Comparison of ENCODE assay signal across 18 cellular contexts in the genomic region with DNA sequence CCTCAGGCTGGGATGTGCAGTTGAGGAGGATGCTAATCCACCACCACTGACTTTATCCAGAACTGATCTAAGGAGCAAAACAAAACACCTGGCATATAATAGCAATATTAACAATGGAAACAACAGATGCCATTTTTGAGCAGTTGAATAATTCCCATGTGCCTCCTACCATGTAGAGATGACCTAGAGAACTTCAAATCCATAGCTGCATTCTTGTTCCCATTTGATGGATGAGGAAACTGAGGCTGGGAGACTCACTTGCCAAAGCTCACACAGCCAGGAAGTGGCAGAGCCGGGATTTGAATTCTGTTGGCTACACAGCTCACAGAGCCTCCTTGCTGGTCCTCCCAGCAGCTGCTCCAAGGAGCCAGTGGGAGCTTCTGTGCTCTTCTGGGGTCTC. TPM values are rescaled to one million over a fixed set of nuclear protein-coding genes. Genes with fewer than 3 reads are reported as not detected.
A peak's percentile ranks its signal among the peaks of the same experiment; 100 is the strongest.
DNase-seq lines count a peak whose midpoint lies in the region; ATAC-seq and TF ChIP-seq lines count a peak whose summit lies in the region.
"Had no signal": no experiment of that assay in that cellular context is flagged by ENCODE, and none has a peak within 500 bp of the region (broad histone marks: within the 10 kb centered on the region; RNA-seq: fewer than 3 reads in every experiment).

No MANE protein-coding gene starts in this region.

- no peak overlapping the region for H3K4me3 Mint-ChIP-seq in progenitor cell of endocrine pancreas (ENCODE audit: low read depth)

- H3K27ac Mint-ChIP-seq in progenitor cell of endocrine pancreas: peak overlapping the region; percentile 68
- H3K27ac Mint-ChIP-seq: CD8-positive, alpha-beta T cell had no signal

- peaks cover 7% of the 10 kb centered on the region for H3K9me3 Mint-ChIP-seq in progenitor cell of endocrine pancreas (ENCODE audit: low read depth)
- H3K9me3 Mint-ChIP-seq: CD8-positive, alpha-beta T cell had no signal

- H3K36me3 Mint-ChIP-seq in progenitor cell of endocrine pancreas (ENCODE audit: insufficient read depth): peaks cover 9% of the 10 kb centered on the region
- H3K36me3 Mint-ChIP-seq: CD8-positive, alpha-beta T cell had no signal

- DNase-seq in right lobe of liver (no peak), progenitor cell of endocrine pancreas (ENCODE audit: low spot score, unreplicated experiment) (no peak), hepatic stellate cell (ENCODE audit: low spot score) (no peak), C1 segment of cervical spinal cord (lab: John Stamatoyannopoulos, UW) (no peak), left colon (no peak)
- no peak for DNase-seq in activated effector memory CD4-positive, alpha-beta T cell treated with anti-CD3 and anti-CD28 coated beads, Interleukin-2, amount 50 U/mL, for 16 hours
- DNase-seq: AML-193; Calu3; CD8-positive, alpha-beta T cell; DMS79 treated with DMSO at 0.1 percent for 48 hours; GF-D8; GM23248; HCEC 1CT; IMR-90; KBM-7 had no signal

- H3K4me3 ChIP-seq in right lobe of liver: peak overlapping the region in 2 of 3 donors; percentile 56 to 65
- H3K4me3 ChIP-seq: GM23248 had no signal

- H3K27ac ChIP-seq in VCaP: peak overlapping the region; percentile 93
- H3K27ac ChIP-seq in right lobe of liver: peak overlapping the region in 2 of 3 donors; percentile 23 to 62
- H3K27ac ChIP-seq: GM23248, HL-60 had no signal

- no peaks in the 10 kb centered on the region for H3K9me3 ChIP-seq in right lobe of liver

- TF ChIP-seq POLR2A in right lobe of liver (IDR thresholded peaks at IDR 0.05): no peak

- no peaks in the 10 kb centered on the region for H3K36me3 ChIP-seq in right lobe of liver

- intact Hi-C loops in right lobe of liver (cut with DNase I): no loop called here
- intact Hi-C loops in left colon (cut with DNase I, micrococcal nuclease): no loop called here

- no peak for ATAC-seq in right lobe of liver
- ATAC-seq in left colon: no peak
- ATAC-seq: CD8-positive, alpha-beta T cell had no signal

- peaks cover 64% of the 10 kb centered on the region for H3K4me1 Mint-ChIP-seq in progenitor cell of endocrine pancreas (ENCODE audit: low read depth)

- TF ChIP-seq CTCF in VCaP (conservative IDR thresholded peaks at IDR 0.05) (no peak), right lobe of liver (IDR thresholded peaks at IDR 0.05) (no peak), progenitor cell of endocrine pancreas (IDR thresholded peaks at IDR 0.05; ENCODE audit: unreplicated experiment) (no peak)

- H3K27me3 Mint-ChIP-seq in progenitor cell of endocrine pancreas: no peaks in the 10 kb centered on the region

- H3K27me3 ChIP-seq in right lobe of liver: no peaks in the 10 kb centered on the region

- WGBS in right lobe of liver (ENCODE audit: insufficient coverage, low coverage, low lambda C conversion rate, missing lambda C conversion rate): no CpG with 5 or more reads among the region's 1 CpG

- peaks cover 0 to 45% (median 9%) of the 10 kb centered on the region in 4 donors for H3K4me1 ChIP-seq in right lobe of liver

RNA-seq across cellular contexts. Expression of a gene that starts 42.2 kb away (rescaled TPM):
- total RNA-seq in right lobe of liver (10 to 100 TPM in 5 of 6 experiments, 1 to 10 TPM in 1; 7.2 to 50.5 (median 16.7) TPM), progenitor cell of endocrine pancreas (49.6 and 58.1 TPM in 2 replicates), left colon (under 1 TPM in 1 of 2 donors, not detected in 1; 0.14 TPM)
- total RNA-seq: Calu3, GM23248, HT1080, IMR-90 had no signal

Comparison
In these comparisons a context has a peak if more than half of its experiments do, and no peak if none do; other contexts are left out.
1. RNA of a gene that starts 42.2 kb away (total RNA-seq): 49.6 to 58.1 TPM in progenitor cell of endocrine pancreas and 7.2 to 50.5 TPM in right lobe of liver; 0.14 TPM in left colon; every median in the first group is over 4 times any median in the second.